ENCODE assay signal across 22 cellular contexts in genomic region chr4:76233088-76233487, GRCh38. TPM values are rescaled to one million over a fixed set of nuclear protein-coding genes. Genes with fewer than 3 reads are reported as not detected.
DNase-seq lines count a peak whose midpoint lies in the region; ATAC-seq and TF ChIP-seq lines count a peak whose summit lies in the region.
"Had no signal": no experiment of that assay in that cellular context is flagged by ENCODE, and none has a peak within 500 bp of the region (broad histone marks: within the 10 kb centered on the region; RNA-seq: fewer than 3 reads in every experiment).

No MANE protein-coding gene starts in this region.

- H3K27ac Mint-ChIP-seq in endothelial cell (ENCODE audit: unreplicated experiment): no peak overlapping the region
- H3K27ac Mint-ChIP-seq in neural progenitor cell: no peak overlapping the region
- H3K27ac Mint-ChIP-seq: CD4-positive, alpha-beta T cell; memory B cell; naive thymus-derived CD4-positive, alpha-beta T cell had no signal

- H3K27me3 ChIP-seq in neural progenitor cell: no peaks in the 10 kb centered on the region
- H3K27me3 ChIP-seq: brain microvascular endothelial cell, pancreas, sigmoid colon had no signal

- ATAC-seq in HG03521 (IDR thresholded peaks at IDR 0.05; ENCODE audit: unreplicated experiment): no peak
- no peak for ATAC-seq in activated CD4-positive, CD25-positive, alpha-beta regulatory T cell treated with anti-CD3 and anti-CD28 coated beads, Interleukin-2, amount 50 U/mL, for 24 hours
- ATAC-seq: naive thymus-derived CD4-positive, alpha-beta T cell; pancreas; PC-3 had no signal

- H2AFZ ChIP-seq in neural progenitor cell (replicated peaks): no peak overlapping the region

- H3K36me3 Mint-ChIP-seq in endothelial cell (ENCODE audit: low read depth, unreplicated experiment) (peaks cover 14% of the 10 kb centered on the region), neural progenitor cell (peaks cover 4% of the 10 kb centered on the region)

- no peaks in the 10 kb centered on the region for H4K20me1 ChIP-seq in neural progenitor cell (ENCODE audit: low read depth)

- H3K9me3 Mint-ChIP-seq in endothelial cell (ENCODE audit: unreplicated experiment) (no peaks in the 10 kb centered on the region), neural progenitor cell (peaks cover 9% of the 10 kb centered on the region)

- H3K4me2 ChIP-seq in neural progenitor cell: peak overlapping the region; percentile 20

- no peaks in the 10 kb centered on the region for H3F3A ChIP-seq in neural progenitor cell (ENCODE audit: low read depth)

- H3K4me1 ChIP-seq in ES-I3 (ENCODE audit: insufficient read depth, low read length): peaks cover 6% of the 10 kb centered on the region; the same call in 1 of the 2 replicates
- peaks cover 6% of the 10 kb centered on the region for H3K4me1 ChIP-seq in neural progenitor cell
- H3K4me1 ChIP-seq: sigmoid colon had no signal

- no peak overlapping the region for H3K27ac ChIP-seq in neural progenitor cell
- H3K27ac ChIP-seq: brain microvascular endothelial cell, coronary artery, pancreas, sigmoid colon had no signal

- H3K27me3 Mint-ChIP-seq in endothelial cell (ENCODE audit: unreplicated experiment) (no peaks in the 10 kb centered on the region), neural progenitor cell (ENCODE audit: insufficient read depth, low read depth) (no peaks in the 10 kb centered on the region)
- H3K27me3 Mint-ChIP-seq: CD4-positive, alpha-beta T cell; memory B cell had no signal

- DNase-seq in NOMO-1 treated with DMSO at 0.1 percent for 48 hours (lab: John Stamatoyannopoulos, UW; ENCODE audit: unreplicated experiment) (peak; percentile 33), endothelial cell (ENCODE audit: low spot score) (no peak), neural progenitor cell (ENCODE audit: low spot score) (no peak), Ammon's horn (ENCODE audit: low spot score) (no peak), ureter (ENCODE audit: low spot score) (no peak)
- DNase-seq: activated CD4-positive, alpha-beta T cell treated with anti-CD3 and anti-CD28 coated beads, Interleukin-2, amount 50 U/mL, for 1 hour; brain microvascular endothelial cell; CD4-positive, alpha-beta T cell; DMS79; naive thymus-derived CD4-positive, alpha-beta T cell; NCI-H1694; pancreas; PC-3; SIG-M5; sigmoid colon had no signal

- H3K4me1 Mint-ChIP-seq in endothelial cell (ENCODE audit: unreplicated experiment) (peaks cover 9% of the 10 kb centered on the region), neural progenitor cell (peaks cover 7% of the 10 kb centered on the region)
- H3K4me1 Mint-ChIP-seq: memory B cell had no signal

- peak overlapping the region; percentile 87 for H3K4me3 Mint-ChIP-seq in endothelial cell (ENCODE audit: unreplicated experiment)
- H3K4me3 Mint-ChIP-seq in neural progenitor cell: no peak overlapping the region
- H3K4me3 Mint-ChIP-seq: CD4-positive, alpha-beta T cell; memory B cell; naive thymus-derived CD4-positive, alpha-beta T cell had no signal

- H3K9ac ChIP-seq in ES-I3 (ENCODE audit: low read depth, low read length): peak overlapping the region; percentile 82
- no peak overlapping the region for H3K9ac ChIP-seq in neural progenitor cell

- H3K9me3 ChIP-seq in ES-I3 (ENCODE audit: control insufficient read depth, insufficient read depth, low read length) (peaks cover 13% of the 10 kb centered on the region; the same call in 1 of the 2 replicates), neural progenitor cell (ENCODE audit: low read depth) (peaks cover 3% of the 10 kb centered on the region)
- H3K9me3 ChIP-seq: HAP-1, pancreas had no signal

- H3K36me3 ChIP-seq in ES-I3 (ENCODE audit: insufficient read depth, low read length): no peaks in the 10 kb centered on the region; the same call in 1 of the 2 replicates
- no peaks in the 10 kb centered on the region for H3K36me3 ChIP-seq in neural progenitor cell
- H3K36me3 ChIP-seq: brain microvascular endothelial cell, HAP-1, pancreas, sigmoid colon had no signal

- no peak overlapping the region for H3K4me3 ChIP-seq in neural progenitor cell
- H3K4me3 ChIP-seq: coronary artery, HAP-1, pancreas, sigmoid colon had no signal

- no peak for TF ChIP-seq CTCF in endothelial cell (IDR thresholded peaks at IDR 0.05; ENCODE audit: unreplicated experiment)
- TF ChIP-seq CTCF in neural progenitor cell (IDR thresholded peaks at IDR 0.05): no peak

- no peaks in the 10 kb centered on the region for H3K79me2 ChIP-seq in neural progenitor cell (ENCODE audit: low read depth)

RNA-seq across cellular contexts. Expression of gene FAM47E, which starts 18.4 kb away (rescaled TPM):
- 1.1 TPM for total RNA-seq in endothelial cell (ENCODE audit: unreplicated experiment)
- total RNA-seq in neural progenitor cell (ENCODE audit: low replicate concordance): 3.5 and 7.0 TPM in 2 replicates
- total RNA-seq in ureter: 9.6 TPM
- total RNA-seq: T-helper 1 cell treated with Interleukin-12 subunit alpha and Interleukin-12 subunit beta and Interleukin-4 antibody, amounts not matched to agents 30 ng/mL and 1 ng/mL, for 36 hours had no signal

RNA-seq across cellular contexts. Expression of gene SCARB2, which starts 19.5 kb away (rescaled TPM):
- total RNA-seq in endothelial cell (ENCODE audit: unreplicated experiment) (181 TPM), neural progenitor cell (ENCODE audit: low replicate concordance) (67.1 and 97.4 TPM in 2 replicates), ureter (228 TPM)
